Comparison of ENCODE assay signal across 8 cellular contexts in the genomic region with DNA sequence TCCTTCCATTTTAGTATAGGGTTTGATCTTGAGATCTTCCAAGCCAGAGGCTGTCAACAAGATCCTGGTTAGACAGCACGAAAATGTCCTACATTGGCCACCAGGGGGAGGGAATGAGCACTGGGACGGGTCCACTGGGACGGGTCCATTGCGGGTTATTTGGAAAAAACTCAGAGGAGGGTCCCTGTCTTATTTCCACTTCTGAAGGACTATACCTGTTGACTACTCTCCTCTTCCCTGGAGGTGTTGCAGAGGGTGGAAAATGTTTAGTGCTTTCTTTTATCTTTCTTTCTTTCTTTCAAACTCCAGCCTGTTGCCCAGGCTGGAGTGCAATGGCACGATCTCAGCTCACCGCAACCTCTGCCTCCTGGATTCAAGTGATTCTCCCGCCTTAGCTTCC. TPM values are rescaled to one million over a fixed set of nuclear protein-coding genes. Genes with fewer than 3 reads are reported as not detected.
DNase-seq lines count a peak whose midpoint lies in the region; ATAC-seq and TF ChIP-seq lines count a peak whose summit lies in the region.

No MANE protein-coding gene starts in this region.

- ATAC-seq in omental fat pad (ENCODE audit: low FRiP score), result no peak

- no peaks in the 10 kb centered on the region for H3K36me3 Mint-ChIP-seq in endothelial cell (ENCODE audit: low read depth, unreplicated experiment)
- no peaks in the 10 kb centered on the region for H3K36me3 Mint-ChIP-seq in nephron progenitor cell (ENCODE audit: low read depth)
- no peaks in the 10 kb centered on the region for H3K36me3 Mint-ChIP-seq in type B pancreatic cell

- DNase-seq in NCI-H1436 (lab: John Stamatoyannopoulos, UW), result peak; percentile 60
- no peak for DNase-seq in NCI-H1436 treated with DMSO at 0.1 percent for 48 hours (lab: John Stamatoyannopoulos, UW)
- peak; percentile 33 for DNase-seq in NCI-H1105 treated with DMSO at 0.1 percent for 48 hours (lab: John Stamatoyannopoulos, UW)
- peak; percentile 56 to 60 for DNase-seq in activated CD4-positive, alpha-beta T cell treated with anti-CD3 and anti-CD28 coated beads, Interleukin-2, amount 50 U/mL, for 4 hours
- DNase-seq in endothelial cell (ENCODE audit: low spot score), result peak; percentile 74
- DNase-seq in nephron progenitor cell, result peak; percentile 60
- no peak for DNase-seq in type B pancreatic cell (ENCODE audit: extremely low spot score, unreplicated experiment)
- DNase-seq in omental fat pad (ENCODE audit: low spot score), result no peak

- H3K27ac Mint-ChIP-seq in endothelial cell (ENCODE audit: unreplicated experiment) (no peak overlapping the region), nephron progenitor cell (no peak overlapping the region), type B pancreatic cell (no peak overlapping the region)

- H3K9me3 Mint-ChIP-seq in endothelial cell (ENCODE audit: unreplicated experiment) (no peaks in the 10 kb centered on the region), nephron progenitor cell (no peaks in the 10 kb centered on the region), type B pancreatic cell (no peaks in the 10 kb centered on the region)

- TF ChIP-seq CTCF in endothelial cell (IDR thresholded peaks at IDR 0.05; ENCODE audit: unreplicated experiment), result peak; percentile 80
- TF ChIP-seq CTCF in nephron progenitor cell (IDR thresholded peaks at IDR 0.05), result peak; percentile 75
- peak; percentile 81 for TF ChIP-seq CTCF in type B pancreatic cell (conservative IDR thresholded peaks at IDR 0.05)
- no peak for TF ChIP-seq CTCF in omental fat pad (IDR thresholded peaks at IDR 0.05)

- H3K27me3 Mint-ChIP-seq in endothelial cell (ENCODE audit: unreplicated experiment), result peaks cover 9% of the 10 kb centered on the region
- peaks cover 42% of the 10 kb centered on the region for H3K27me3 Mint-ChIP-seq in nephron progenitor cell (ENCODE audit: low read depth, poor library complexity)
- H3K27me3 Mint-ChIP-seq in type B pancreatic cell, result peaks cover 61% of the 10 kb centered on the region

- H3K4me1 Mint-ChIP-seq in endothelial cell (ENCODE audit: unreplicated experiment), result peaks cover 4% of the 10 kb centered on the region
- H3K4me1 Mint-ChIP-seq in nephron progenitor cell, result peaks cover 47% of the 10 kb centered on the region
- H3K4me1 Mint-ChIP-seq in type B pancreatic cell (ENCODE audit: unreplicated experiment), result peaks cover 17% of the 10 kb centered on the region

- H3K4me3 Mint-ChIP-seq in endothelial cell (ENCODE audit: unreplicated experiment) (no peak overlapping the region), nephron progenitor cell (no peak overlapping the region), type B pancreatic cell (no peak overlapping the region)

RNA-seq across cellular contexts. Expression of a gene that starts 2.5 kb away (rescaled TPM):
- total RNA-seq in endothelial cell (ENCODE audit: unreplicated experiment), result 0.87 TPM
- total RNA-seq in type B pancreatic cell (ENCODE audit: low replicate concordance), result 2.8 and 3.5 TPM in 2 replicates
- 1 to 10 TPM in 1 of 4 donors, not detected in 3; 1.9 TPM for total RNA-seq in omental fat pad

RNA-seq across cellular contexts. Expression of a gene that starts 16.3 kb away (rescaled TPM):
- total RNA-seq in endothelial cell (ENCODE audit: unreplicated experiment), result 46.1 TPM
- 74.5 and 99.7 TPM in 2 replicates for total RNA-seq in type B pancreatic cell (ENCODE audit: low replicate concordance)
- 100 to 1,000 TPM; 107 to 356 (median 135) TPM for total RNA-seq in omental fat pad

Comparison
In these comparisons a context has a peak if more than half of its experiments do, and no peak if none do; other contexts are left out.
1. DNase-seq: peak in NCI-H1436 (single experiment), NCI-H1105 treated with DMSO at 0.1 percent for 48 hours (single experiment), activated CD4-positive, alpha-beta T cell treated with anti-CD3 and anti-CD28 coated beads, Interleukin-2, amount 50 U/mL, for 4 hours (2 of 2), endothelial cell (single experiment) and nephron progenitor cell (single experiment); none in NCI-H1436 treated with DMSO at 0.1 percent for 48 hours (single experiment), type B pancreatic cell (single experiment) and omental fat pad (single experiment).
2. CTCF ChIP-seq: peak in endothelial cell (single experiment), nephron progenitor cell (single experiment) and type B pancreatic cell (single experiment); none in omental fat pad (0 of 3).